1 cellular context compared by ENCODE assay signal in the genomic region with DNA sequence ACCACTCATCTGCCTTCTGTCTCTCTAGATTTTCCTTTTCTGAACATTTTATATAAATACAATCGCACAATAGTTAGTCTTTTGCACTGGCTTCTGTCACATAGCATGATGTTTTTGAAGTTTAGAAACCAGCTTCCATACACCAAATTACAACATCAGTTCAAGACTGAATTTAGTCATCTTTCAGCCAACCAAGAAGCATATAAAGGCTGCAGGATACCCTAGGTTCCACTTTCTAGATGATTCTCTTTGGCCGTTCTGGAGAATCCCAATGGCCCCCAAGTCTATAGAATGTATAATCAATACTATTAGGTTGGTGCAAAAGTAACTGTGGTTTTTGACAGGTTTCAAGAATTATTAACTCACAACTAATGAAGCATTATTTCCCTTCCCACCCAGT.
A peak's percentile ranks its signal among the peaks of the same experiment; 100 is the strongest.
TF ChIP-seq lines count a peak whose summit lies in the region.

No MANE protein-coding gene starts in this region.

TF ChIP-seq in GM12878, 131 proteins besides CTCF, POLR2A, EP300 and RAD21:
- TF ChIP-seq NKRF (conservative IDR thresholded peaks at IDR 0.05) (no peak), JUNB (IDR thresholded peaks at IDR 0.05) (peak; percentile 57; the same call in 1 of the 2 replicates)
